ENCODE assay signal across 10 cellular contexts in genomic region chr20:62357681-62358080, GRCh38. TPM values are rescaled to one million over a fixed set of nuclear protein-coding genes. Genes with fewer than 3 reads are reported as not detected.
A peak's percentile ranks its signal among the peaks of the same experiment; 100 is the strongest.
DNase-seq lines count a peak whose midpoint lies in the region; ATAC-seq and TF ChIP-seq lines count a peak whose summit lies in the region.
"Had no signal": no experiment of that assay in that cellular context is flagged by ENCODE, and none has a peak within 500 bp of the region (broad histone marks: within the 10 kb centered on the region; RNA-seq: fewer than 3 reads in every experiment).

No MANE protein-coding gene starts in this region.

- H3K4me1 ChIP-seq in ACC112 (ENCODE audit: control insufficient read depth, insufficient read depth, low read length, unreplicated experiment), result peaks cover 65% of the 10 kb centered on the region
- peaks cover 73 to 96% (median 88%) of the 10 kb centered on the region in 9 donors for H3K4me1 ChIP-seq in heart right ventricle

- 40 to 47% methylated on average over 7 of the region's 7 CpGs for WGBS in heart right ventricle, 2 donors

- intact Hi-C loops in heart right ventricle (cut with DNase I), result loop anchor here in 1 of 10 donors (2.0 kb wide), 1 partner anchor 23 kb away; no protein-coding TSS in a partner anchor

- peak in 2 of 8 donors; percentile 9 to 23 for ATAC-seq in heart right ventricle
- ATAC-seq in GM21825 (IDR thresholded peaks at IDR 0.05; ENCODE audit: unreplicated experiment), result no peak

- DNase-seq in WERI-Rb-1, result peak; percentile 76
- peak in 1 of 2 donors; percentile 43 for DNase-seq in heart right ventricle
- DNase-seq in retina, result peak; percentile 46
- no peak for DNase-seq in activated effector memory CD4-positive, alpha-beta T cell treated with Interleukin-2 at 50 U/mL for 16 hours
- DNase-seq in DMS 273 (lab: John Stamatoyannopoulos, UW; ENCODE audit: unreplicated experiment), result no peak
- DNase-seq in hepatic stellate cell (ENCODE audit: low spot score), result no peak
- DNase-seq: left colon, NCI-H1694 had no signal

- no peak overlapping the region for H2AFZ ChIP-seq in ACC112 (ENCODE audit: low read length, unreplicated experiment)

- peak overlapping the region; percentile 18 for H3K4me3 ChIP-seq in ACC112 (ENCODE audit: low read depth, low read length)
- H3K4me3 ChIP-seq in WERI-Rb-1 (ENCODE audit: low read depth, low read length), result no peak overlapping the region; the same call in none of the 2 replicates
- peak overlapping the region in 8 of 10 donors; percentile 2 to 44 (median 40) for H3K4me3 ChIP-seq in heart right ventricle

- H3K27me3 ChIP-seq in ACC112 (ENCODE audit: insufficient read depth, low read length) (no peaks in the 10 kb centered on the region), WERI-Rb-1 (ENCODE audit: insufficient read depth, low read depth, severe bottlenecking) (no peaks in the 10 kb centered on the region), heart right ventricle (peaks cover 0 to 12% (median 0%) of the 10 kb centered on the region in 7 donors)

- H3K36me3 ChIP-seq in ACC112 (ENCODE audit: insufficient read depth, low read length) (no peaks in the 10 kb centered on the region), WERI-Rb-1 (peaks cover 46% of the 10 kb centered on the region), heart right ventricle (peaks cover 0 to 13% (median 0%) of the 10 kb centered on the region in 9 donors)

- H3K9me3 ChIP-seq in WERI-Rb-1 (ENCODE audit: severe bottlenecking) (no peaks in the 10 kb centered on the region), heart right ventricle (no peaks in the 10 kb centered on the region)

- no peaks in the 10 kb centered on the region for H3K79me2 ChIP-seq in ACC112 (ENCODE audit: control insufficient read depth, insufficient read depth, low read length, unreplicated experiment)

- H3K27ac ChIP-seq in ACC112 (ENCODE audit: low read depth, low read length), result peak overlapping the region; percentile 67; the same call in 1 of the 2 replicates
- H3K27ac ChIP-seq in WERI-Rb-1, result peak overlapping the region; percentile 95
- H3K27ac ChIP-seq in heart right ventricle, result peak overlapping the region; percentile 77 to 98 (median 93)

- TF ChIP-seq CTCF in WERI-Rb-1 (IDR thresholded peaks at IDR 0.05; ENCODE audit: low read depth, low read length) (no peak), heart right ventricle (IDR thresholded peaks at IDR 0.05) (no peak)

RNA-seq across cellular contexts. Expression of gene LAMA5, which starts 9.4 kb away (rescaled TPM):
- 100 to 1,000 TPM in 1 of 10 donors, 10 to 100 TPM in 9; 53.9 to 146 (median 67.2) TPM for total RNA-seq in heart right ventricle
- 100 to 1,000 TPM; 103 to 358 TPM for polyA plus RNA-seq in heart right ventricle

RNA-seq across cellular contexts. Expression of gene RPS21, which starts 29.2 kb away (rescaled TPM):
- total RNA-seq in heart right ventricle, result 100 to 1,000 TPM; 512 to 811 (median 576) TPM
- polyA plus RNA-seq in heart right ventricle, result 1,000 to 10,000 TPM; 1,609 to 4,111 TPM

RNA-seq across cellular contexts. Expression of gene CABLES2, which starts 49.4 kb away (rescaled TPM):
- total RNA-seq in heart right ventricle, result 10 to 100 TPM in 2 of 10 donors, 1 to 10 TPM in 8; 5.6 to 11.9 (median 8.0) TPM
- polyA plus RNA-seq in heart right ventricle, result 1 to 10 TPM; 2.9 to 6.9 TPM

RNA-seq across cellular contexts. Expression of gene ADRM1, which starts 54.9 kb away (rescaled TPM):
- total RNA-seq in heart right ventricle, result 10 to 100 TPM; 67.7 to 97.0 (median 73.2) TPM
- 100 to 1,000 TPM in 1 of 2 donors, 10 to 100 TPM in 1; 81.9 to 192 TPM for polyA plus RNA-seq in heart right ventricle

Comparison
In these comparisons a context has a peak if more than half of its experiments do, and no peak if none do; other contexts are left out.
1. DNase-seq: peak in WERI-Rb-1 (single experiment) and retina (single experiment); none in activated effector memory CD4-positive, alpha-beta T cell treated with Interleukin-2 at 50 U/mL for 16 hours (single experiment), DMS 273 (single experiment) and hepatic stellate cell (single experiment).
2. Peak in every context shown above with its lines, with median percentiles within 50 percentile points of each other: H3K27ac ChIP-seq.